ENCODE assay signal across 20 cellular contexts in the genomic region with DNA sequence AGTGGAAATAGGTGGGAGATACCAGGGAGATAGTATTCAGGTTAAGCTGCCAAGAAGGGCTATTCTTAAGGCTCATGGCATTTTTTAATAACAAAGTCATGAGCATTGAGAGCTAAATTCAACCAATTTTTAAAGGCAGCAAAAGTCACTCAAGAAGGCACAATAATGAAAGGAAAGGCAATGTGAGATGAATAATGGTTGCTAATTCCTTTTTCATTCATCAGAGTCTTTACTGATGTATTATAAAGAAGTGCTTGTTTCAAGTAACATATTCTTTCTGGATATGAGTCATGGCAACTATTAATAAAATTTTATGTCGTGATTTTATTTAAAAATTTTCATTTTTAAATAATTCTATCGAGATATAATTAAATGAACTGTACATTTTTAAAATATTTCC. TPM values are rescaled to one million over a fixed set of nuclear protein-coding genes. Genes with fewer than 3 reads are reported as not detected.
A peak's percentile ranks its signal among the peaks of the same experiment; 100 is the strongest.
DNase-seq lines count a peak whose midpoint lies in the region; ATAC-seq and TF ChIP-seq lines count a peak whose summit lies in the region.
"Had no signal": no experiment of that assay in that cellular context is flagged by ENCODE, and none has a peak within 500 bp of the region (broad histone marks: within the 10 kb centered on the region; RNA-seq: fewer than 3 reads in every experiment).

No MANE protein-coding gene starts in this region.

- H3K36me3 ChIP-seq in mammary epithelial cell (ENCODE audit: insufficient read depth, low read length) (no peaks in the 10 kb centered on the region), breast epithelium (no peaks in the 10 kb centered on the region), PC-3 (ENCODE audit: low read depth, low read length) (no peaks in the 10 kb centered on the region)
- H3K36me3 ChIP-seq: BE2C, BLaER1 had no signal

- H3F3A ChIP-seq in PC-3 (ENCODE audit: low read length, unreplicated experiment): no peaks in the 10 kb centered on the region

- H3K4me1 ChIP-seq in mammary epithelial cell (ENCODE audit: insufficient read depth, low read length) (no peaks in the 10 kb centered on the region), breast epithelium (no peaks in the 10 kb centered on the region), PC-3 (ENCODE audit: insufficient read depth, low read length) (no peaks in the 10 kb centered on the region)
- H3K4me1 ChIP-seq: BE2C, Caco-2 had no signal

- in situ Hi-C loops in mammary epithelial cell (cut with MboI; ENCODE audit: low sequenced_read_pairs in 2 of 2): no loop called here

- POLR2A ChIA-PET in PC-3 (lab: Charles Lee; ENCODE audit: unreplicated experiment): no interaction called here

- no peak overlapping the region for H3K4me2 ChIP-seq in mammary epithelial cell (ENCODE audit: insufficient read depth, low read depth, low read length)
- H3K4me2 ChIP-seq in PC-3 (ENCODE audit: low read length): no peak overlapping the region
- H3K4me2 ChIP-seq: BLaER1 had no signal

- H3K27me3 ChIP-seq in mammary epithelial cell (ENCODE audit: insufficient read depth, low read length): no peaks in the 10 kb centered on the region
- H3K27me3 ChIP-seq in breast epithelium: no peaks in the 10 kb centered on the region
- no peaks in the 10 kb centered on the region for H3K27me3 ChIP-seq in PC-3 (ENCODE audit: low read length)
- H3K27me3 ChIP-seq: BE2C, BLaER1 had no signal

- no peak for TF ChIP-seq CTCF in mammary epithelial cell (conservative IDR thresholded peaks at IDR 0.05 in 1 of 2, IDR thresholded peaks at IDR 0.05 in 1 of 2; ENCODE audit: extremely low read depth in 1 of 2, insufficient read depth in 1 of 2, low read depth in 1 of 2, low read length in 2 of 2)
- no peak for TF ChIP-seq CTCF in breast epithelium (IDR thresholded peaks at IDR 0.05)
- TF ChIP-seq CTCF in PC-3 (conservative IDR thresholded peaks at IDR 0.05; ENCODE audit: low read depth, low read length): no peak

- CTCF ChIA-PET in mammary epithelial cell (lab: Charles Lee; ENCODE audit: low non-redundant PET) (no interaction called here), PC-3 (lab: Charles Lee) (no interaction called here)

- H3K9me3 ChIP-seq in mammary epithelial cell (replicated peaks; ENCODE audit: insufficient read depth, low read length) (no peaks in the 10 kb centered on the region), breast epithelium (no peaks in the 10 kb centered on the region), PC-3 (ENCODE audit: low read length) (no peaks in the 10 kb centered on the region)
- H3K9me3 ChIP-seq: BE2C, BLaER1, Caco-2 had no signal

- no peaks in the 10 kb centered on the region for H3K9me2 ChIP-seq in PC-3 (replicated peaks; ENCODE audit: low read length)

- TF ChIP-seq POLR2A in breast epithelium (IDR thresholded peaks at IDR 0.05): no peak

- dilution Hi-C loops in mammary epithelial cell (cut with HindIII; ENCODE audit: low sequenced_read_pairs): no loop called here

- intact Hi-C loops in mammary epithelial cell (cut with micrococcal nuclease): no loop called here
- intact Hi-C loops in breast epithelium (cut with DNase I; ENCODE audit: low total_unique reads): no loop called here
- intact Hi-C loops in PC-3 (cut with micrococcal nuclease): no loop called here

- 54% methylated on average over 2 of the region's 2 CpGs for WGBS in mammary epithelial cell (ENCODE audit: low coverage, missing lambda C conversion rate)

- no peak overlapping the region for H3K27ac ChIP-seq in mammary epithelial cell (ENCODE audit: insufficient read depth, low read depth, low read length)
- H3K27ac ChIP-seq in breast epithelium: no peak overlapping the region
- H3K27ac ChIP-seq in PC-3 (ENCODE audit: low read length): no peak overlapping the region
- H3K27ac ChIP-seq: 22Rv1, BLaER1 had no signal

- BruUV-seq in mammary epithelial cell (replicated peaks; lab: Mats Ljungman, UMichigan) (no TSS peak), PC-3 (replicated peaks; lab: Mats Ljungman, UMichigan) (no TSS peak)

- no peaks in the 10 kb centered on the region for H3K79me2 ChIP-seq in mammary epithelial cell (ENCODE audit: insufficient read depth, low read length)
- H3K79me2 ChIP-seq in PC-3 (ENCODE audit: low read length): no peaks in the 10 kb centered on the region

- peak; percentile 40; the same call in 1 of the 2 replicates for ATAC-seq in PC-3

- no peak overlapping the region for H3K9ac ChIP-seq in mammary epithelial cell (ENCODE audit: insufficient read depth, low read length)
- H3K9ac ChIP-seq in PC-3 (ENCODE audit: low read length): no peak overlapping the region
- H3K9ac ChIP-seq: BLaER1 had no signal

- H3K4me3 ChIP-seq in mammary epithelial cell (replicated peaks in 1 of 3; ENCODE audit: insufficient read depth in 1 of 3, low read depth in 2 of 3, low read length in 3 of 3) (no peak overlapping the region), breast epithelium (no peak overlapping the region), PC-3 (ENCODE audit: low read length) (no peak overlapping the region)
- H3K4me3 ChIP-seq: BLaER1 had no signal

- no peaks in the 10 kb centered on the region for H4K20me1 ChIP-seq in mammary epithelial cell (ENCODE audit: insufficient read depth, low read length)
- H4K20me1 ChIP-seq in PC-3 (ENCODE audit: low read length): no peaks in the 10 kb centered on the region
- H4K20me1 ChIP-seq: BLaER1 had no signal

- H2AFZ ChIP-seq in mammary epithelial cell (ENCODE audit: low read depth, low read length) (no peak overlapping the region), PC-3 (ENCODE audit: low read length) (no peak overlapping the region)

- DNase-seq in mammary epithelial cell (peak; percentile 11), breast epithelium (ENCODE audit: low spot score in 2 of 2) (no peak), PC-3 (no peak), nucleus accumbens (lab: John Stamatoyannopoulos, UW) (no peak), mesenteric fat pad (ENCODE audit: low spot score) (no peak)
- DNase-seq: ACHN; BE2C; C1 segment of cervical spinal cord; Caco-2; Calu3; CD4-positive, alpha-beta memory T cell; CD4-positive, CD25-positive, alpha-beta regulatory T cell; CD8-positive, alpha-beta memory T cell; DMS79 treated with DMSO at 0.1 percent for 48 hours; GF-D8 had no signal

RNA-seq across cellular contexts. Expression of a gene that starts 40.7 kb away (rescaled TPM):
- total RNA-seq in mammary epithelial cell (not detected), breast epithelium (under 1 TPM in 1 of 3 donors, not detected in 2; 0.15 TPM), PC-3 (2014; rRNA removed) (not detected in 2 replicates), mesenteric fat pad (not detected)
- polyA plus RNA-seq in mammary epithelial cell: not detected
- not detected for polyA minus RNA-seq in mammary epithelial cell
- total RNA-seq: A172; A673; Caco-2; Calu3; CD4-positive, alpha-beta memory T cell; CD4-positive, CD25-positive, alpha-beta regulatory T cell; CD8-positive, alpha-beta memory T cell had no signal
- polyA plus RNA-seq: CD14-positive monocyte; CD4-positive, alpha-beta memory T cell; CD4-positive, CD25-positive, alpha-beta regulatory T cell; CD8-positive, alpha-beta memory T cell had no signal
